In genomic region chr10:11822809-11823121, GRCh38 we compare ENCODE assay signal across 9 cellular contexts. TPM values are rescaled to one million over a fixed set of nuclear protein-coding genes. Genes with fewer than 3 reads are reported as not detected.
DNase-seq lines count a peak whose midpoint lies in the region; ATAC-seq, FAIRE-seq and TF ChIP-seq lines count a peak whose summit lies in the region.
"Had no signal": no experiment of that assay in that cellular context is flagged by ENCODE, and none has a peak within 500 bp of the region (broad histone marks: within the 10 kb centered on the region; RNA-seq: fewer than 3 reads in every experiment).

No MANE protein-coding gene starts in this region.

- no peaks in the 10 kb centered on the region for H3K36me3 Mint-ChIP-seq in nephron (ENCODE audit: low read depth)

- H3K27ac Mint-ChIP-seq in stimulated activated naive CD8-positive, alpha-beta T cell treated with anti-CD3 and anti-CD28 coated beads, Interleukin-15, amount 100 ng/mL, for 72 hours, result no peak overlapping the region
- H3K27ac Mint-ChIP-seq in nephron, result no peak overlapping the region

- H3K27me3 Mint-ChIP-seq in stimulated activated naive CD8-positive, alpha-beta T cell treated with anti-CD3 and anti-CD28 coated beads, Interleukin-15, amount 100 ng/mL, for 72 hours, result peaks cover 78% of the 10 kb centered on the region
- peaks cover 39% of the 10 kb centered on the region for H3K27me3 Mint-ChIP-seq in nephron (ENCODE audit: low read depth)

- H3K4me1 Mint-ChIP-seq in stimulated activated naive CD8-positive, alpha-beta T cell treated with anti-CD3 and anti-CD28 coated beads, Interleukin-15, amount 100 ng/mL, for 72 hours, result peaks cover 11% of the 10 kb centered on the region
- H3K4me1 Mint-ChIP-seq in nephron, result peaks cover 13% of the 10 kb centered on the region

- no peaks in the 10 kb centered on the region for H3K9me3 Mint-ChIP-seq in stimulated activated naive CD8-positive, alpha-beta T cell treated with anti-CD3 and anti-CD28 coated beads, Interleukin-15, amount 100 ng/mL, for 72 hours
- no peaks in the 10 kb centered on the region for H3K9me3 Mint-ChIP-seq in nephron

- intact Hi-C loops in dorsolateral prefrontal cortex (cut with DNase I), result no loop called here

- FAIRE-seq in GM12892 (lab: Jason Lieb, UNC), result no peak

- TF ChIP-seq POLR2A in GM12892 (IDR thresholded peaks at IDR 0.05; ENCODE audit: low read depth, low read length), result no peak

- H3K27ac ChIP-seq in dorsolateral prefrontal cortex, result peak overlapping the region in 2 of 59 donors; percentile 65 to 76

- peak overlapping the region in 58 of 59 donors; percentile 33 to 74 (median 59) for H3K4me3 ChIP-seq in dorsolateral prefrontal cortex

- H3K4me3 Mint-ChIP-seq in stimulated activated naive CD8-positive, alpha-beta T cell treated with anti-CD3 and anti-CD28 coated beads, Interleukin-15, amount 100 ng/mL, for 72 hours, result peak overlapping the region; percentile 59 to 65
- H3K4me3 Mint-ChIP-seq in nephron, result peak overlapping the region; percentile 19 to 64 (median 36)

- DNase-seq in stimulated activated naive CD8-positive, alpha-beta T cell treated with anti-CD3 and anti-CD28 coated beads, Interleukin-15, amount 100 ng/mL, for 72 hours, result no peak
- no peak for DNase-seq in stimulated activated naive CD8-positive, alpha-beta T cell treated with anti-CD3 and anti-CD28 coated beads, Interleukin-15, Interleukin-2, amounts not matched to agents 100 U/mL and 50 U/mL, for 24 hours
- DNase-seq in dorsolateral prefrontal cortex (no peak), GM12892 (ENCODE audit: insufficient read length) (no peak), NCI-H128 (lab: John Stamatoyannopoulos, UW; ENCODE audit: unreplicated experiment) (no peak), NCI-H146 (lab: John Stamatoyannopoulos, UW) (no peak)
- DNase-seq: activated gamma-delta T cell treated with Interleukin-2 at 50 U/mL for 16 hours had no signal

- no peak for TF ChIP-seq CTCF in dorsolateral prefrontal cortex (IDR thresholded peaks at IDR 0.05 in 54 of 56, conservative IDR thresholded peaks at IDR 0.05 in 2 of 56; ENCODE audit: low read depth in 1 of 56, partially characterized antibody in 56 of 56)
- no peak for TF ChIP-seq CTCF in nephron (IDR thresholded peaks at IDR 0.05; ENCODE audit: unreplicated experiment in 3 of 3)

- no peak for ATAC-seq in stimulated activated naive CD8-positive, alpha-beta T cell treated with anti-CD3 and anti-CD28 coated beads, Interleukin-15, amount 100 ng/mL, for 72 hours
- no peak for ATAC-seq in stimulated activated naive CD8-positive, alpha-beta T cell treated with anti-CD3 and anti-CD28 coated beads, Interleukin-15, Interleukin-2, amounts not matched to agents 100 U/mL and 50 U/mL, for 24 hours
- ATAC-seq in HG02610 (IDR thresholded peaks at IDR 0.05; ENCODE audit: unreplicated experiment), result no peak

- peaks cover 0 to 51% (median 14%) of the 10 kb centered on the region in 45 donors for H3K27me3 ChIP-seq in dorsolateral prefrontal cortex

RNA-seq across cellular contexts. Expression of gene PROSER2, which starts 0.4 kb away (rescaled TPM):
- 1 to 10 TPM in 87 of 120 experiments, under 1 TPM in 33; 0.28 to 5.7 (median 1.5) TPM for total RNA-seq in dorsolateral prefrontal cortex
- 0.34 TPM for polyA plus RNA-seq in GM12892 (2012; ENCODE audit: missing spikeins)
